In the genomic region with DNA sequence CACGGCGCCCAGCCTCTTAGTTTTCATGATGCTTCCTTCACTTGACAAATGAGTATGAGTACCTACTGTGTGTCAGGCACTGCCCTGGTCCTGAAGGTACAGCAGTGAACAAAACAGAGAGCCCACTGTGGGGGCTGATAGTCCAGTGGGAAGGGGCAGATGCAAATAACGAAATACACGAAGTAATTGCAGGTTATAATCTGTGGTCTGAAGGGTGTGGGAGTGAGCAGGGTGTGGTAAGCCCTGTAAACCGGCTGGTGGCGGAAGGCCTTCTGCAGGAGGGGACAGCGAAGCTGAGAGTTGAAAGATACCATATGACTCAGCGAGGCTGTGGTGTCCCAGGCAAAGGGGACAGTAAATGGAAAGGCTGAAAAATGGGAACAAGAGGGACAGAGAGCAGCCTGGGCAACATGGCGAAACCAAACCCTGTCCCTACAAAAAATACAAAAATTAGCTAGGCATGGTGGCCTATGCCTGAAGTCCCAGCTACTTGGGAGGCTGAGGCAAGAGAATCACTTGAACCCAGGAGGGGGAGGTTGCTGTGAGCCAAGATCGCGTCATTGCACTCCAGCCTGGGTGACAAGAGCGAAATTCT, we compare ENCODE assay signal across 8 cellular contexts.
DNase-seq lines count a peak whose midpoint lies in the region; ATAC-seq and TF ChIP-seq lines count a peak whose summit lies in the region.

No MANE protein-coding gene starts in this region.

- TF ChIP-seq CTCF in osteoblast (IDR thresholded peaks at IDR 0.05; ENCODE audit: extremely low read depth, low read depth, low read length) (no peak), SK-N-SH (IDR thresholded peaks at IDR 0.05) (no peak)

- H3K36me3 ChIP-seq in osteoblast (ENCODE audit: insufficient read depth, low read length) (no peaks in the 10 kb centered on the region), SK-N-SH (replicated peaks in 1 of 2; ENCODE audit: control insufficient read depth in 1 of 2, insufficient read depth in 2 of 2, low read length in 1 of 2) (no peaks in the 10 kb centered on the region)

- H3F3A ChIP-seq in SK-N-SH (replicated peaks; ENCODE audit: insufficient read depth): no peaks in the 10 kb centered on the region

- no peaks in the 10 kb centered on the region for H4K20me1 ChIP-seq in osteoblast (ENCODE audit: insufficient read depth, low read length)
- H4K20me1 ChIP-seq in SK-N-SH (ENCODE audit: insufficient read depth): no peaks in the 10 kb centered on the region

- H3K9me3 ChIP-seq in osteoblast (ENCODE audit: low read depth, low read length) (no peaks in the 10 kb centered on the region), SK-N-SH (no peaks in the 10 kb centered on the region)

- H3K27ac ChIP-seq in osteoblast (ENCODE audit: low read depth, low read length) (no peak overlapping the region), SK-N-SH (ENCODE audit: low read depth in 2 of 2, low read length in 1 of 2) (no peak overlapping the region)

- H3K9ac ChIP-seq in SK-N-SH: no peak overlapping the region

- no peak for TF ChIP-seq RAD21 in SK-N-SH (IDR thresholded peaks at IDR 0.05; ENCODE audit: low read length)

- no peaks in the 10 kb centered on the region for H3K79me2 ChIP-seq in osteoblast (ENCODE audit: insufficient read depth, low read length)
- no peaks in the 10 kb centered on the region for H3K79me2 ChIP-seq in SK-N-SH (ENCODE audit: insufficient read depth)

- ATAC-seq in HG02610 (IDR thresholded peaks at IDR 0.05; ENCODE audit: unreplicated experiment): peak; percentile 47

- POLR2A ChIA-PET in SK-N-SH (lab: Yijun Ruan, JAX): no interaction called here

- H3K9me2 ChIP-seq in SK-N-SH: no peaks in the 10 kb centered on the region

- no peak overlapping the region for H3K4me2 ChIP-seq in osteoblast (ENCODE audit: insufficient read depth, low read length)
- no peak overlapping the region for H3K4me2 ChIP-seq in SK-N-SH

- TF ChIP-seq EP300 in SK-N-SH (IDR thresholded peaks at IDR 0.05; ENCODE audit: borderline replicate concordance in 1 of 2, low read depth in 1 of 2, low read length in 1 of 2): no peak

- H2AFZ ChIP-seq in osteoblast (ENCODE audit: low read length) (no peak overlapping the region), SK-N-SH (ENCODE audit: low read depth) (no peak overlapping the region)

- H3K4me3 ChIP-seq in osteoblast (ENCODE audit: insufficient read depth, low read length) (no peak overlapping the region), SK-N-SH (ENCODE audit: low read depth in 2 of 2, low read length in 1 of 2) (no peak overlapping the region)

- WGBS in SK-N-SH (ENCODE audit: low lambda C conversion rate): 79% methylated on average over 12 of the region's 12 CpGs

- peak; percentile 53 for DNase-seq in activated CD4-positive, CD25-positive, alpha-beta regulatory T cell treated with anti-CD3 and anti-CD28 coated beads, Interleukin-2, amount 50 U/mL, for 72 hours
- no peak for DNase-seq in activated CD4-positive, CD25-positive, alpha-beta regulatory T cell (lab: John Stamatoyannopoulos, UW)
- DNase-seq in SIG-M5 treated with dmso at 0.1 percent for 504 hours (lab: John Stamatoyannopoulos, UW; ENCODE audit: unreplicated experiment): peak; percentile 86
- peak; percentile 55 for DNase-seq in osteoblast (ENCODE audit: insufficient read length, low spot score, missing footprints)
- DNase-seq in DMS153 (lab: John Stamatoyannopoulos, UW): no peak
- no peak for DNase-seq in kidney glomerular epithelial cell (lab: John Stamatoyannopoulos, UW)
- DNase-seq in SK-N-SH: no peak

- no peaks in the 10 kb centered on the region for H3K4me1 ChIP-seq in osteoblast (ENCODE audit: insufficient read depth, low read length)
- H3K4me1 ChIP-seq in SK-N-SH (ENCODE audit: control insufficient read depth in 1 of 2, insufficient read depth in 2 of 2, low read depth in 1 of 2, low read length in 1 of 2): no peaks in the 10 kb centered on the region; a peak in 1 of 4 replicates

- CTCF ChIA-PET in SK-N-SH (lab: Yijun Ruan, JAX): no interaction called here

- H3K27me3 ChIP-seq in osteoblast (ENCODE audit: insufficient read depth, low read length) (no peaks in the 10 kb centered on the region), SK-N-SH (ENCODE audit: insufficient read depth) (no peaks in the 10 kb centered on the region)

TF ChIP-seq in SK-N-SH, 30 proteins besides CTCF, POLR2A, EP300 and RAD21:
- TF ChIP-seq TAF1 (IDR thresholded peaks at IDR 0.05; ENCODE audit: borderline replicate concordance, low read depth, low read length) (no peak), MEF2A (IDR thresholded peaks at IDR 0.05; ENCODE audit: borderline replicate concordance, low read depth) (no peak), MXI1 (IDR thresholded peaks at IDR 0.05; ENCODE audit: low read depth, low read length) (no peak), FOSL2 (IDR thresholded peaks at IDR 0.05; ENCODE audit: borderline replicate concordance, low read depth) (no peak), POLR2AphosphoS5 (IDR thresholded peaks at IDR 0.05; ENCODE audit: low read depth, low read length) (no peak), EZH2phosphoT487 (IDR thresholded peaks at IDR 0.05; ENCODE audit: borderline replicate concordance, low read depth) (no peak), FOXM1 (IDR thresholded peaks at IDR 0.05; ENCODE audit: low read depth) (no peak)

Comparison
In these comparisons a context has a peak if more than half of its experiments do, and no peak if none do; other contexts are left out.
1. DNase-seq: peak in activated CD4-positive, CD25-positive, alpha-beta regulatory T cell treated with anti-CD3 and anti-CD28 coated beads, Interleukin-2, amount 50 U/mL, for 72 hours (single experiment), SIG-M5 treated with dmso at 0.1 percent for 504 hours (single experiment) and osteoblast (single experiment); none in activated CD4-positive, CD25-positive, alpha-beta regulatory T cell (0 of 4), DMS153 (single experiment), kidney glomerular epithelial cell (single experiment) and SK-N-SH (single experiment).